Comparison of ENCODE assay signal across 14 cellular contexts in genomic region chr3:190877925-190878324, GRCh38. TPM values are rescaled to one million over a fixed set of nuclear protein-coding genes. Genes with fewer than 3 reads are reported as not detected.
DNase-seq lines count a peak whose midpoint lies in the region; ATAC-seq and TF ChIP-seq lines count a peak whose summit lies in the region.
"Had no signal": no experiment of that assay in that cellular context is flagged by ENCODE, and none has a peak within 500 bp of the region (broad histone marks: within the 10 kb centered on the region; RNA-seq: fewer than 3 reads in every experiment).

No MANE protein-coding gene starts in this region.

- H3K9me3 Mint-ChIP-seq in activated CD4-positive, alpha-beta memory T cell treated with anti-CD3 and anti-CD28 coated beads for 36 hours: no peaks in the 10 kb centered on the region
- H3K9me3 Mint-ChIP-seq in activated CD4-positive, alpha-beta memory T cell treated with anti-CD3 and anti-CD28 coated beads, Interleukin-2, amount 10 ng/mL, durations not matched to agents 7 days and 5 days: no peaks in the 10 kb centered on the region
- H3K9me3 Mint-ChIP-seq in neural progenitor cell: peaks cover 3% of the 10 kb centered on the region

- H3K4me1 Mint-ChIP-seq in activated CD4-positive, alpha-beta memory T cell treated with anti-CD3 and anti-CD28 coated beads for 36 hours (ENCODE audit: low read depth): no peaks in the 10 kb centered on the region
- no peaks in the 10 kb centered on the region for H3K4me1 Mint-ChIP-seq in activated CD4-positive, alpha-beta memory T cell treated with anti-CD3 and anti-CD28 coated beads, Interleukin-2, amount 10 ng/mL, durations not matched to agents 7 days and 5 days
- no peaks in the 10 kb centered on the region for H3K4me1 Mint-ChIP-seq in neural progenitor cell
- H3K4me1 Mint-ChIP-seq: B cell; naive thymus-derived CD8-positive, alpha-beta T cell had no signal

- H3K27me3 ChIP-seq in neural progenitor cell: no peaks in the 10 kb centered on the region

- no peaks in the 10 kb centered on the region for H3K4me1 ChIP-seq in neural progenitor cell

- intact Hi-C loops in activated CD4-positive, alpha-beta memory T cell treated with anti-CD3 and anti-CD28 coated beads for 36 hours (cut with micrococcal nuclease): no loop called here

- no peak for ATAC-seq in HG03354 (IDR thresholded peaks at IDR 0.05; ENCODE audit: poor library complexity, severe bottlenecking, unreplicated experiment)
- ATAC-seq in HG03565 (IDR thresholded peaks at IDR 0.05; ENCODE audit: unreplicated experiment): no peak
- ATAC-seq: naive thymus-derived CD8-positive, alpha-beta T cell; Right ventricle myocardium inferior had no signal

- no peaks in the 10 kb centered on the region for H3K9me3 ChIP-seq in neural progenitor cell (ENCODE audit: low read depth)
- H3K9me3 ChIP-seq: thoracic aorta had no signal

- no peak overlapping the region for H3K9ac ChIP-seq in neural progenitor cell
- H3K9ac ChIP-seq: GM23248 had no signal

- no peaks in the 10 kb centered on the region for H3K27me3 Mint-ChIP-seq in activated CD4-positive, alpha-beta memory T cell treated with anti-CD3 and anti-CD28 coated beads for 36 hours
- H3K27me3 Mint-ChIP-seq in activated CD4-positive, alpha-beta memory T cell treated with anti-CD3 and anti-CD28 coated beads, Interleukin-2, amount 10 ng/mL, durations not matched to agents 7 days and 5 days: no peaks in the 10 kb centered on the region
- peaks cover 3% of the 10 kb centered on the region for H3K27me3 Mint-ChIP-seq in neural progenitor cell (ENCODE audit: insufficient read depth, low read depth)
- H3K27me3 Mint-ChIP-seq: naive thymus-derived CD8-positive, alpha-beta T cell had no signal

- DNase-seq in activated CD4-positive, alpha-beta memory T cell treated with anti-CD3 and anti-CD28 coated beads for 36 hours: peak; percentile 18
- no peak for DNase-seq in activated CD4-positive, alpha-beta memory T cell treated with anti-CD3 and anti-CD28 coated beads, Interleukin-2, amount 10 ng/mL, durations not matched to agents 7 days and 5 days
- DNase-seq in HFF-Myc (ENCODE audit: extremely low read depth, low read depth) (no peak), astrocyte of the cerebellum (ENCODE audit: low read depth) (no peak), neural progenitor cell (ENCODE audit: low spot score) (no peak), cerebellar nuclear complex (lab: John Stamatoyannopoulos, UW) (no peak)
- DNase-seq: GM23248; hypothalamus; naive thymus-derived CD8-positive, alpha-beta T cell had no signal

- no peak overlapping the region for H3K4me3 Mint-ChIP-seq in activated CD4-positive, alpha-beta memory T cell treated with anti-CD3 and anti-CD28 coated beads for 36 hours
- no peak overlapping the region for H3K4me3 Mint-ChIP-seq in activated CD4-positive, alpha-beta memory T cell treated with anti-CD3 and anti-CD28 coated beads, Interleukin-2, amount 10 ng/mL, durations not matched to agents 7 days and 5 days
- no peak overlapping the region for H3K4me3 Mint-ChIP-seq in neural progenitor cell
- H3K4me3 Mint-ChIP-seq: B cell; naive thymus-derived CD8-positive, alpha-beta T cell had no signal

- H3K27ac ChIP-seq in neural progenitor cell: no peak overlapping the region
- H3K27ac ChIP-seq: GM23248, thoracic aorta had no signal

- POLR2A ChIA-PET in activated CD4-positive, alpha-beta memory T cell treated with anti-CD3 and anti-CD28 coated beads for 36 hours (lab: Charles Lee): no interaction called here
- POLR2A ChIA-PET in activated CD4-positive, alpha-beta memory T cell treated with anti-CD3 and anti-CD28 coated beads, Interleukin-2, amount 10 ng/mL, durations not matched to agents 7 days and 5 days (lab: Charles Lee): no interaction called here

- no peaks in the 10 kb centered on the region for H3K36me3 Mint-ChIP-seq in activated CD4-positive, alpha-beta memory T cell treated with anti-CD3 and anti-CD28 coated beads for 36 hours
- no peaks in the 10 kb centered on the region for H3K36me3 Mint-ChIP-seq in activated CD4-positive, alpha-beta memory T cell treated with anti-CD3 and anti-CD28 coated beads, Interleukin-2, amount 10 ng/mL, durations not matched to agents 7 days and 5 days (ENCODE audit: low read depth)
- no peaks in the 10 kb centered on the region for H3K36me3 Mint-ChIP-seq in neural progenitor cell
- H3K36me3 Mint-ChIP-seq: naive thymus-derived CD8-positive, alpha-beta T cell had no signal

- in situ Hi-C loops in astrocyte of the cerebellum (cut with HindIII; ENCODE audit: low sequenced_read_pairs): no loop called here

- H3K27ac Mint-ChIP-seq in activated CD4-positive, alpha-beta memory T cell treated with anti-CD3 and anti-CD28 coated beads for 36 hours: no peak overlapping the region
- no peak overlapping the region for H3K27ac Mint-ChIP-seq in activated CD4-positive, alpha-beta memory T cell treated with anti-CD3 and anti-CD28 coated beads, Interleukin-2, amount 10 ng/mL, durations not matched to agents 7 days and 5 days
- no peak overlapping the region for H3K27ac Mint-ChIP-seq in neural progenitor cell
- H3K27ac Mint-ChIP-seq: B cell; naive thymus-derived CD8-positive, alpha-beta T cell had no signal

- H2AFZ ChIP-seq in neural progenitor cell (replicated peaks): no peak overlapping the region
- H2AFZ ChIP-seq: GM23248 had no signal

- no peak overlapping the region for H3K4me2 ChIP-seq in neural progenitor cell

- peak; percentile 46 for TF ChIP-seq CTCF in HFF-Myc (IDR thresholded peaks at IDR 0.05; ENCODE audit: low read depth, low read length, missing control alignments)
- TF ChIP-seq CTCF in astrocyte of the cerebellum (IDR thresholded peaks at IDR 0.05; ENCODE audit: low read depth, low read length, missing control alignments): peak; percentile 31
- TF ChIP-seq CTCF in neural progenitor cell (IDR thresholded peaks at IDR 0.05): peak; percentile 43

- H3K36me3 ChIP-seq in neural progenitor cell: no peaks in the 10 kb centered on the region
- H3K36me3 ChIP-seq: thoracic aorta had no signal

- H3K4me3 ChIP-seq in HFF-Myc (replicated peaks; ENCODE audit: low read depth, low read length) (no peak overlapping the region), astrocyte of the cerebellum (ENCODE audit: low read depth, low read length) (no peak overlapping the region), neural progenitor cell (no peak overlapping the region)
- H3K4me3 ChIP-seq: GM23248, thoracic aorta had no signal

- H3F3A ChIP-seq in neural progenitor cell (ENCODE audit: low read depth): no peaks in the 10 kb centered on the region

- H3K79me2 ChIP-seq in neural progenitor cell (ENCODE audit: low read depth): no peaks in the 10 kb centered on the region

- no peaks in the 10 kb centered on the region for H4K20me1 ChIP-seq in neural progenitor cell (ENCODE audit: low read depth)

- CTCF ChIA-PET in activated CD4-positive, alpha-beta memory T cell treated with anti-CD3 and anti-CD28 coated beads for 36 hours (lab: Charles Lee): no interaction called here
- CTCF ChIA-PET in activated CD4-positive, alpha-beta memory T cell treated with anti-CD3 and anti-CD28 coated beads, Interleukin-2, amount 10 ng/mL, durations not matched to agents 7 days and 5 days (lab: Charles Lee): no interaction called here

RNA-seq across cellular contexts. Expression of gene GMNC, which starts 15.4 kb away (rescaled TPM):
- not detected for total RNA-seq in activated CD4-positive, alpha-beta memory T cell treated with anti-CD3 and anti-CD28 coated beads for 36 hours
- total RNA-seq in activated CD4-positive, alpha-beta memory T cell treated with anti-CD3 and anti-CD28 coated beads, Interleukin-2, amount 10 ng/mL, durations not matched to agents 7 days and 5 days: not detected
- total RNA-seq in neural progenitor cell (ENCODE audit: low replicate concordance): not detected in 2 replicates
- total RNA-seq: B cell; GM23248; naive thymus-derived CD8-positive, alpha-beta T cell; thoracic aorta had no signal
